14 cellular contexts compared by ENCODE assay signal in the genomic region with DNA sequence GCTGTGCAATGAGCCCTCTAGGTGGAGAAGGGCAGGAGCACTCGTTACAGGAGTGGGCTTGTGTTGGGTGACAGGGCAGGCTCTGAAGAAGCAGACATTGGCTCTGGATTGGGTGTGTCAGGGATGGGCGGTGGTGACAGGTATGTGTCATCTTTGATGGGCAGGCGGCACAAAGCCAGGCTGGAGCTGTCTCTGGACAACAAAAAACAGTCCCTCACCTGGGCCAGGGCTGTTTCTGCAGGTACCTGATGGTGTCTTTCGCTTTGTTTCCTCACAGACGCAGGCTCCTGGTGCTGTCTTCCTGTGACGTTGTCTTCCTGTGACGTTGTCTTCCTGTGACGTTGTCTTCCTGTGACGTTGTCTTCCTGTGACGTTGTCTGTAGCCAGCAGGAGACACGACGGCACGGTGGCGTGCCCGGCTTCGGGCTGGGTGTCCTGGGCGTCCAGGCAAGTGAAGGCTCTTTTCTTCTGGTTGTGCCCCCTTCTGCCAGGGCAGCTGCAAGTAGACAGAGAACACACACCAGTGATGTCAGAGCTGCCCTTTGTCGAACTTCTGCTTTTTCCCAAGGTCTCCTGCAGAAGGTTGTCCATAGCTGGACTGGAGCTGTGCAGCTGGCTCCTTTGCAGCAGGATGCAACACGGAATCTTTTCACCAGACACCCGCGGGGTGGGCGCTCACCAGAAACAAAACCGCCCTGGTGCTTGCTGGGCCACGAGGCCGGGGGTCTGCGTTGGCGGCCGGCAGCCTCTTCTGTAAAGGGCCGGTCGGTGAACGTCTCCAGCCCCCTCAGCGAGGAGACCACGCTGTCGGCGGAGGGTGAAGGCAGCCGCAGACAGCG. TPM values are rescaled to one million over a fixed set of nuclear protein-coding genes. Genes with fewer than 3 reads are reported as not detected.
DNase-seq lines count a peak whose midpoint lies in the region; ATAC-seq and TF ChIP-seq lines count a peak whose summit lies in the region.
"Had no signal": no experiment of that assay in that cellular context is flagged by ENCODE, and none has a peak within 500 bp of the region (broad histone marks: within the 10 kb centered on the region; RNA-seq: fewer than 3 reads in every experiment).

No MANE protein-coding gene starts in this region.

- no peak for TF ChIP-seq CTCF in HL-60 (IDR thresholded peaks at IDR 0.05; ENCODE audit: insufficient read depth, low read length)
- TF ChIP-seq CTCF in osteoblast (IDR thresholded peaks at IDR 0.05; ENCODE audit: extremely low read depth, low read depth, low read length), result no peak
- no peak for TF ChIP-seq CTCF in Caco-2 (IDR thresholded peaks at IDR 0.05; ENCODE audit: insufficient read depth in 1 of 2, low read depth in 1 of 2, low read length in 1 of 2, severe bottlenecking in 1 of 2, unreplicated experiment in 1 of 2)

- CTCF ChIA-PET in Caco-2 (lab: Charles Lee), result no interaction called here

- H2BK15ac ChIP-seq in mesenchymal stem cell (ENCODE audit: low read depth, poor library complexity, severe bottlenecking), result no peak overlapping the region

- no peak for ATAC-seq in activated T-cell treated with anti-CD3 and anti-CD28 coated beads, Interleukin-2, amount 50 U/mL, for 72 hours (replicated peaks in 1 of 2)
- ATAC-seq: WTC11 had no signal

- H3K18ac ChIP-seq in mesenchymal stem cell (ENCODE audit: low read depth in 1 of 2, low read length in 2 of 2), result no peak overlapping the region

- no peak overlapping the region for H3K14ac ChIP-seq in mesenchymal stem cell (ENCODE audit: low read length in 2 of 2)

- no peak overlapping the region for H4K8ac ChIP-seq in mesenchymal stem cell (ENCODE audit: low read length)

- no peak overlapping the region for H2AFZ ChIP-seq in osteoblast (ENCODE audit: low read length)
- no peak overlapping the region for H2AFZ ChIP-seq in mesenchymal stem cell (ENCODE audit: low read depth, low read length)

- no peak overlapping the region for H3K4ac ChIP-seq in mesenchymal stem cell (ENCODE audit: low read depth in 1 of 2, low read length in 2 of 2)

- H3K4me1 ChIP-seq in osteoblast (ENCODE audit: insufficient read depth, low read length) (no peaks in the 10 kb centered on the region), mesenchymal stem cell (ENCODE audit: control insufficient read depth, insufficient read depth, low read depth, low read length) (no peaks in the 10 kb centered on the region), Caco-2 (no peaks in the 10 kb centered on the region)

- H3K79me1 ChIP-seq in mesenchymal stem cell (replicated peaks; ENCODE audit: low read length, poor library complexity, severe bottlenecking), result no peaks in the 10 kb centered on the region

- H3K4me2 ChIP-seq in osteoblast (ENCODE audit: insufficient read depth, low read length), result no peak overlapping the region
- no peak overlapping the region for H3K4me2 ChIP-seq in mesenchymal stem cell (ENCODE audit: low read length, poor library complexity, severe bottlenecking)

- H4K91ac ChIP-seq in mesenchymal stem cell (ENCODE audit: low read length), result no peak overlapping the region

- no peaks in the 10 kb centered on the region for H4K20me1 ChIP-seq in osteoblast (ENCODE audit: insufficient read depth, low read length)

- no peak overlapping the region for H3K23ac ChIP-seq in mesenchymal stem cell (ENCODE audit: low read length in 2 of 2)

- H3K4me3 ChIP-seq in HL-60 (replicated peaks; ENCODE audit: insufficient read depth, low read length) (no peak overlapping the region), osteoblast (ENCODE audit: insufficient read depth, low read length) (no peak overlapping the region), mesenchymal stem cell (ENCODE audit: insufficient read depth in 1 of 2, low read depth in 1 of 2, low read length in 2 of 2) (no peak overlapping the region), Caco-2 (ENCODE audit: low read depth, low read length) (no peak overlapping the region)

- H3K9me3 ChIP-seq in osteoblast (ENCODE audit: low read depth, low read length) (no peaks in the 10 kb centered on the region), mesenchymal stem cell (ENCODE audit: control insufficient read depth, low read length) (no peaks in the 10 kb centered on the region), Caco-2 (no peaks in the 10 kb centered on the region)

- H3K4me3 Mint-ChIP-seq in activated T-cell treated with anti-CD3 and anti-CD28 coated beads, Interleukin-2, amount 50 U/mL, for 72 hours, result no peak overlapping the region
- no peak overlapping the region for H3K4me3 Mint-ChIP-seq in Caco-2 (ENCODE audit: unreplicated experiment)
- H3K4me3 Mint-ChIP-seq: stimulated activated naive CD8-positive, alpha-beta T cell treated with anti-CD3 and anti-CD28 coated beads, Interleukin-15, Interleukin-2, amounts not matched to agents 100 ng/mL and 50 ng/mL, for 24 hours; WTC11 had no signal

- H3K27me3 ChIP-seq in HL-60 (ENCODE audit: insufficient read depth, poor library complexity, severe bottlenecking), result peaks cover 2% of the 10 kb centered on the region
- peaks cover 39% of the 10 kb centered on the region for H3K27me3 ChIP-seq in osteoblast (ENCODE audit: insufficient read depth, low read length)
- H3K27me3 ChIP-seq in mesenchymal stem cell (ENCODE audit: control insufficient read depth in 1 of 2, insufficient read depth in 1 of 2, low read length in 2 of 2), result peaks cover 38 to 86% of the 10 kb centered on the region in 2 experiments
- H3K27me3 ChIP-seq in Caco-2 (replicated peaks; ENCODE audit: control insufficient read depth, insufficient read depth, low read length), result no peaks in the 10 kb centered on the region

- no peak overlapping the region for H3K27ac Mint-ChIP-seq in activated T-cell treated with anti-CD3 and anti-CD28 coated beads, Interleukin-2, amount 50 U/mL, for 72 hours
- H3K27ac Mint-ChIP-seq in Caco-2 (ENCODE audit: unreplicated experiment), result no peak overlapping the region
- H3K27ac Mint-ChIP-seq: stimulated activated naive CD8-positive, alpha-beta T cell treated with anti-CD3 and anti-CD28 coated beads, Interleukin-15, Interleukin-2, amounts not matched to agents 100 ng/mL and 50 ng/mL, for 24 hours; WTC11 had no signal

- peaks cover 20% of the 10 kb centered on the region for H3K27me3 Mint-ChIP-seq in activated T-cell treated with anti-CD3 and anti-CD28 coated beads, Interleukin-2, amount 50 U/mL, for 72 hours (ENCODE audit: low read depth)
- peaks cover 6% of the 10 kb centered on the region for H3K27me3 Mint-ChIP-seq in Caco-2 (ENCODE audit: insufficient read depth, unreplicated experiment)

- H2BK120ac ChIP-seq in mesenchymal stem cell (ENCODE audit: low read depth, low read length), result no peak overlapping the region

- POLR2A ChIA-PET in Caco-2 (lab: Charles Lee), result no interaction called here

- no peaks in the 10 kb centered on the region for H3K36me3 Mint-ChIP-seq in activated T-cell treated with anti-CD3 and anti-CD28 coated beads, Interleukin-2, amount 50 U/mL, for 72 hours (ENCODE audit: insufficient read depth in 2 of 2)
- no peaks in the 10 kb centered on the region for H3K36me3 Mint-ChIP-seq in Caco-2 (ENCODE audit: insufficient read depth, unreplicated experiment)
- H3K36me3 Mint-ChIP-seq: WTC11 had no signal

- H2AK5ac ChIP-seq in mesenchymal stem cell (ENCODE audit: low read length, severe bottlenecking), result no peak overlapping the region

- H2BK12ac ChIP-seq in mesenchymal stem cell (ENCODE audit: low read length in 2 of 2), result no peak overlapping the region

- intact Hi-C loops in Caco-2 (cut with micrococcal nuclease; ENCODE audit: unreplicated experiment), result loop anchor here (10.0 kb wide), 1 partner anchor 59 kb away; no protein-coding TSS in a partner anchor

- peak; percentile 47 for DNase-seq in activated T-cell treated with anti-CD3 and anti-CD28 coated beads, Interleukin-2, amount 50 U/mL, for 1 hour
- DNase-seq in activated T-cell treated with anti-CD3 and anti-CD28 coated beads, Interleukin-2, amount 50 U/mL, for 72 hours, result no peak
- DNase-seq in HL-60 (ENCODE audit: low read depth in 1 of 2, low spot score in 1 of 2) (peak; percentile 32 to 41), osteoblast (ENCODE audit: insufficient read length, low spot score, missing footprints) (peak; percentile 61), mesenchymal stem cell (no peak), NCI-H2081 (lab: John Stamatoyannopoulos, UW) (no peak), Caco-2 (no peak)
- peak; percentile 52 for DNase-seq in activated CD8-positive, alpha-beta memory T cell treated with anti-CD3 and anti-CD28 coated beads, Interleukin-2, amount 50 U/mL, for 48 hours
- DNase-seq: activated naive CD4-positive, alpha-beta T cell treated with Interleukin-2 at 50 U/mL for 16 hours; MM.1S; NCI-H510A had no signal

- no TSS peak for BruUV-seq in Caco-2 (replicated peaks; lab: Mats Ljungman, UMichigan)

- 90% methylated on average over 37 of the region's 37 CpGs for WGBS in mesenchymal stem cell

- H3K9ac ChIP-seq in mesenchymal stem cell (ENCODE audit: low read length), result no peak overlapping the region

- H3K9me3 Mint-ChIP-seq in activated T-cell treated with anti-CD3 and anti-CD28 coated beads, Interleukin-2, amount 50 U/mL, for 72 hours, result no peaks in the 10 kb centered on the region
- no peaks in the 10 kb centered on the region for H3K9me3 Mint-ChIP-seq in Caco-2 (ENCODE audit: unreplicated experiment)
- H3K9me3 Mint-ChIP-seq: stimulated activated naive CD8-positive, alpha-beta T cell treated with anti-CD3 and anti-CD28 coated beads, Interleukin-15, Interleukin-2, amounts not matched to agents 100 ng/mL and 50 ng/mL, for 24 hours had no signal

- no peaks in the 10 kb centered on the region for H3K4me1 Mint-ChIP-seq in activated T-cell treated with anti-CD3 and anti-CD28 coated beads, Interleukin-2, amount 50 U/mL, for 72 hours (ENCODE audit: low read depth)
- no peaks in the 10 kb centered on the region for H3K4me1 Mint-ChIP-seq in Caco-2 (ENCODE audit: low read depth, unreplicated experiment)

- no peaks in the 10 kb centered on the region for H3K79me2 ChIP-seq in osteoblast (ENCODE audit: insufficient read depth, low read length)

- H3K27ac ChIP-seq in HL-60 (replicated peaks) (no peak overlapping the region), osteoblast (ENCODE audit: low read depth, low read length) (no peak overlapping the region), mesenchymal stem cell (ENCODE audit: low read length, poor library complexity, severe bottlenecking) (no peak overlapping the region)

- no peak overlapping the region for H2BK5ac ChIP-seq in mesenchymal stem cell (ENCODE audit: low read depth, low read length, poor library complexity, severe bottlenecking)

- H3K36me3 ChIP-seq in osteoblast (ENCODE audit: insufficient read depth, low read length) (no peaks in the 10 kb centered on the region), mesenchymal stem cell (ENCODE audit: control insufficient read depth in 1 of 2, insufficient read depth in 2 of 2, low read depth in 1 of 2, low read length in 2 of 2) (no peaks in the 10 kb centered on the region), Caco-2 (ENCODE audit: control insufficient read depth, insufficient read depth, low read length) (no peaks in the 10 kb centered on the region)

RNA-seq across cellular contexts. Expression of a gene that starts 21.0 kb away (rescaled TPM):
- total RNA-seq in activated T-cell treated with anti-CD3 and anti-CD28 coated beads, Interleukin-2, amount 50 U/mL, for 72 hours, result 10 to 100 TPM; 48.2 to 50.7 TPM
- total RNA-seq in osteoblast, result 1.1 and 1.5 TPM in 2 replicates
- 0.15 TPM for polyA plus RNA-seq in mesenchymal stem cell (2013, experiment 1 of 2)
- polyA plus RNA-seq in mesenchymal stem cell (2013, experiment 2 of 2), result 0.21 TPM
- 21.3 and 21.5 TPM in 2 replicates for total RNA-seq in Caco-2 (2022)

RNA-seq across cellular contexts. Expression of a gene that starts 36.4 kb away (rescaled TPM):
- total RNA-seq in activated T-cell treated with anti-CD3 and anti-CD28 coated beads, Interleukin-2, amount 50 U/mL, for 72 hours, result not detected
- total RNA-seq in osteoblast, result not detected in 2 replicates
- polyA plus RNA-seq in mesenchymal stem cell (2013, experiment 1 of 2), result not detected
- not detected for polyA plus RNA-seq in mesenchymal stem cell (2013, experiment 2 of 2)
- not detected in 2 replicates for total RNA-seq in Caco-2 (2022)
- total RNA-seq: pulmonary artery endothelial cell, WTC11 had no signal

RNA-seq across cellular contexts. Expression of a gene that starts 45.4 kb away (rescaled TPM):
- not detected for total RNA-seq in activated T-cell treated with anti-CD3 and anti-CD28 coated beads, Interleukin-2, amount 50 U/mL, for 72 hours
- total RNA-seq in osteoblast, result not detected in 2 replicates
- polyA plus RNA-seq in mesenchymal stem cell (2013, experiment 1 of 2), result not detected
- not detected for polyA plus RNA-seq in mesenchymal stem cell (2013, experiment 2 of 2)
- total RNA-seq in Caco-2 (2022), result not detected in 2 replicates
- total RNA-seq: pulmonary artery endothelial cell, WTC11 had no signal

RNA-seq across cellular contexts. Expression of a gene that starts 59.7 kb away (rescaled TPM):
- 10 to 100 TPM; 36.9 to 43.7 TPM for total RNA-seq in activated T-cell treated with anti-CD3 and anti-CD28 coated beads, Interleukin-2, amount 50 U/mL, for 72 hours
- total RNA-seq in osteoblast (21.0 and 22.1 TPM in 2 replicates), Caco-2 (2022) (27.8 and 30.9 TPM in 2 replicates)
- 8.9 TPM for polyA plus RNA-seq in mesenchymal stem cell (2013, experiment 1 of 2)
- 8.8 TPM for polyA plus RNA-seq in mesenchymal stem cell (2013, experiment 2 of 2)

Comparison
In these comparisons a context has a peak if more than half of its experiments do, and no peak if none do; other contexts are left out.
1. DNase-seq: peak in activated T-cell treated with anti-CD3 and anti-CD28 coated beads, Interleukin-2, amount 50 U/mL, for 1 hour (single experiment), HL-60 (2 of 2), activated CD8-positive, alpha-beta memory T cell treated with anti-CD3 and anti-CD28 coated beads, Interleukin-2, amount 50 U/mL, for 48 hours (single experiment) and osteoblast (single experiment); none in activated T-cell treated with anti-CD3 and anti-CD28 coated beads, Interleukin-2, amount 50 U/mL, for 72 hours (0 of 2), mesenchymal stem cell (single experiment), NCI-H2081 (0 of 2) and Caco-2 (0 of 2).